In genomic region chr1:212012034-212012740, GRCh38 we compare ENCODE assay signal across 8 cellular contexts. TPM values are rescaled to one million over a fixed set of nuclear protein-coding genes. Genes with fewer than 3 reads are reported as not detected.
DNase-seq lines count a peak whose midpoint lies in the region; ATAC-seq and TF ChIP-seq lines count a peak whose summit lies in the region.

No MANE protein-coding gene starts in this region.

- intact Hi-C loops in MCF 10A (cut with micrococcal nuclease), result loop anchor here (1.0 kb wide), 7 partner anchors 23 to 444 kb away; partner anchors contain the start of genes DTL and INTS7

- no peak overlapping the region for H3K4me3 Mint-ChIP-seq in MCF 10A (ENCODE audit: unreplicated experiment)

- no TSS peak for BruUV-seq in MCF 10A (replicated peaks; lab: Mats Ljungman, UMichigan)

- CTCF ChIA-PET in MCF 10A (lab: Yijun Ruan, JAX), result interaction anchor here (0.6 to 12.7 kb wide), 35 partner anchors 10 to 863 kb away, joined by 3 to 332 read pairs (median 4); partner anchors contain the start of genes DTL and INTS7

- H3K4me1 Mint-ChIP-seq in MCF 10A (ENCODE audit: insufficient read depth, unreplicated experiment), result no peaks in the 10 kb centered on the region

- no peaks in the 10 kb centered on the region for H3K27me3 Mint-ChIP-seq in MCF 10A (ENCODE audit: insufficient read depth, unreplicated experiment)

- H3K36me3 Mint-ChIP-seq in MCF 10A (ENCODE audit: insufficient read depth, unreplicated experiment), result peaks cover 51% of the 10 kb centered on the region

- POLR2A ChIA-PET in MCF 10A (lab: Yijun Ruan, JAX), result interaction anchor here (0.6 to 24.7 kb wide), 2 partner anchors 21 to 1167 kb away, joined by 3 to 385 read pairs; partner anchors contain the start of genes DTL and INTS7

- H3K27ac Mint-ChIP-seq in MCF 10A (ENCODE audit: low read depth, unreplicated experiment), result no peak overlapping the region

- ATAC-seq in HG02642 (IDR thresholded peaks at IDR 0.05; ENCODE audit: poor library complexity, unreplicated experiment), result peak; percentile 97

- DNase-seq in NCI-H1417 (lab: John Stamatoyannopoulos, UW) (peak; percentile 49 to 79 (median 58)), NCI-H1417 treated with DMSO at 0.1 percent for 48 hours (lab: John Stamatoyannopoulos, UW) (no peak), NCI-H1694 (lab: John Stamatoyannopoulos, UW) (peak; percentile 24), UCSD-AML1 (lab: John Stamatoyannopoulos, UW; ENCODE audit: unreplicated experiment) (peak; percentile 51), MCF 10A (ENCODE audit: unreplicated experiment) (peak; percentile 95), iris pigment epithelial cell (ENCODE audit: low read depth) (peak; percentile 60)
- DNase-seq in stimulated activated CD4-positive, alpha-beta T cell treated with anti-CD3 and anti-CD28 coated beads, Interleukin-1b, Interleukin-23, amount 100 ng/mL, for 48 hours, result peak; percentile 66

- no peaks in the 10 kb centered on the region for H3K9me3 Mint-ChIP-seq in MCF 10A (ENCODE audit: unreplicated experiment)

- TF ChIP-seq CTCF in MCF 10A (IDR thresholded peaks at IDR 0.05; ENCODE audit: unreplicated experiment), result peak; percentile 100

RNA-seq across cellular contexts. Expression of gene INTS7, which starts 23.2 kb away (rescaled TPM):
- 50.0 and 62.3 TPM in 2 replicates for total RNA-seq in MCF 10A (2022)

RNA-seq across cellular contexts. Expression of gene DTL, which starts 23.4 kb away (rescaled TPM):
- 20.2 and 34.4 TPM in 2 replicates for total RNA-seq in MCF 10A (2022)
